1 cellular context compared by ENCODE assay signal in genomic region chr10:124791378-124792348, GRCh38.
A peak's percentile ranks its signal among the peaks of the same experiment; 100 is the strongest.
TF ChIP-seq lines count a peak whose summit lies in the region.

Gene EEF1AKMT2 (minus strand): TSS chr10:124791887. CDS start chr10:124791833, 54 bp downstream.

TF ChIP-seq in H1, 55 proteins besides CTCF, POLR2A, EP300 and RAD21 (continued from another document):
- no peak for TF ChIP-seq ATF2 (IDR thresholded peaks at IDR 0.05; ENCODE audit: low read length)
- TF ChIP-seq SP2 (IDR thresholded peaks at IDR 0.05; ENCODE audit: low read length) = peak; percentile 100
- no peak for TF ChIP-seq CEBPB (IDR thresholded peaks at IDR 0.05; ENCODE audit: low read depth, low read length)
- TF ChIP-seq SAP30 (IDR thresholded peaks at IDR 0.05; ENCODE audit: insufficient read depth, insufficient replicate concordance, low read length) = peak; percentile 43
- peak; percentile 88 for TF ChIP-seq TBP (IDR thresholded peaks at IDR 0.05; ENCODE audit: low read depth, low read length)
- peak; percentile 88 for TF ChIP-seq KDM4A (IDR thresholded peaks at IDR 0.05; ENCODE audit: low read depth, low read length, severe bottlenecking)
- TF ChIP-seq RNF2 (IDR thresholded peaks at IDR 0.05; ENCODE audit: borderline replicate concordance, low read depth, low read length, missing control alignments, poor library complexity, severe bottlenecking) = no peak
- TF ChIP-seq EZH2 (IDR thresholded peaks at IDR 0.05; ENCODE audit: low read depth, low read length, severe bottlenecking) = peak; percentile 32
- peak; percentile 79; the same call in 1 of the 2 replicates for TF ChIP-seq POLR2AphosphoS5 (IDR thresholded peaks at IDR 0.05; ENCODE audit: low read depth, low read length)
- TF ChIP-seq GABPA (IDR thresholded peaks at IDR 0.05; ENCODE audit: borderline replicate concordance, insufficient read depth, low read length) = no peak
- TF ChIP-seq SUZ12 (IDR thresholded peaks at IDR 0.05; ENCODE audit: low read length) = peak; percentile 54; the same call in 1 of the 2 replicates
- no peak for TF ChIP-seq ZNF274 (IDR thresholded peaks at IDR 0.05; ENCODE audit: borderline replicate concordance, extremely low read depth, low read length)
- TF ChIP-seq MAFK (IDR thresholded peaks at IDR 0.05; ENCODE audit: low read depth, low read length) = no peak
- peak; percentile 94 for TF ChIP-seq TAF1 (IDR thresholded peaks at IDR 0.05; ENCODE audit: low read depth, low read length)
- no peak for TF ChIP-seq TEAD4 (IDR thresholded peaks at IDR 0.05; ENCODE audit: low read depth, low read length)
- TF ChIP-seq SIRT6 (IDR thresholded peaks at IDR 0.05; ENCODE audit: low read length) = no peak
- peak; percentile 43 for TF ChIP-seq CREB1 (IDR thresholded peaks at IDR 0.05)
- TF ChIP-seq TAF7 (optimal IDR thresholded peaks at IDR 0.05; ENCODE audit: borderline replicate concordance, low read depth, low read length) = peak; percentile 88
- TF ChIP-seq TCF12 (IDR thresholded peaks at IDR 0.05; ENCODE audit: low read depth, low read length) = no peak
- peak; percentile 82 for TF ChIP-seq YY1 (IDR thresholded peaks at IDR 0.05; ENCODE audit: low read depth, low read length)
- no peak for TF ChIP-seq HDAC6 (IDR thresholded peaks at IDR 0.05; ENCODE audit: low read depth, low read length)
- no peak for TF ChIP-seq CBX5 (IDR thresholded peaks at IDR 0.05; ENCODE audit: low read depth, low read length)
- no peak for TF ChIP-seq SRF (IDR thresholded peaks at IDR 0.05; ENCODE audit: low read depth, low read length)
- no peak for TF ChIP-seq POU5F1 (IDR thresholded peaks at IDR 0.05; ENCODE audit: low read depth, low read length)
- peak; percentile 94 for TF ChIP-seq ASH2L (IDR thresholded peaks at IDR 0.05; ENCODE audit: low read length)
- peak in 1 of 2 experiments; percentile 48; a peak in 2 of 4 replicates for TF ChIP-seq HDAC2 (IDR thresholded peaks at IDR 0.05; ENCODE audit: borderline replicate concordance in 1 of 2, low read depth in 2 of 2, low read length in 2 of 2)
- no peak for TF ChIP-seq BCL11A (IDR thresholded peaks at IDR 0.05; ENCODE audit: low read depth in 2 of 2, low read length in 2 of 2)
